34 cellular contexts compared by ENCODE assay signal in the genomic region with DNA sequence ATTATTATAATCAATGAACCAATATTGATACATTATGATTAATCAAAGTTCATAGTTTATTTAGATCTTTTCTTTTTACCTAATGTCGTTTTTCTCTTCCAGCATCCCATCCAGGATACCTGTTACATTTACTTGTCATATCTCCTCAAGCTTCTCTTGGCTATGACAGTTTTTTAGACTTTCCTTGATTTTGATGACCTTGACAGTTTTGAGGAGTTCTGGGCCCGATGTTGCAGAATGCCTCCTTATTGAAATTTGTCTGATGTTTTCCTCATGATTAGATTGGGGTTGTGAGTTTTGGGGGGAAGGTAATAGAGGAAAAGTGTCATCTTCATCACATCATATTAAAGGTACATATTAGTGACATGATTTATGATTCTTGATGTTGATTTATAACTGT. TPM values are rescaled to one million over a fixed set of nuclear protein-coding genes. Genes with fewer than 3 reads are reported as not detected.
"Had no signal": no experiment of that assay in that cellular context is flagged by ENCODE, and none has a peak within 500 bp of the region (broad histone marks: within the 10 kb centered on the region; RNA-seq: fewer than 3 reads in every experiment).

No MANE protein-coding gene starts in this region.

- H3K27ac Mint-ChIP-seq: activated B cell treated with CpG ODN at 0.5 μM for 24 hours; activated CD4-positive, alpha-beta memory T cell treated with anti-CD3 and anti-CD28 coated beads, Interleukin-2, amount 10 ng/mL, durations not matched to agents 7 days and 5 days; activated naive CD8-positive, alpha-beta T cell; activated T-cell treated with anti-CD3 and anti-CD28 coated beads, Interleukin-2, amount 50 U/mL, for 24 hours; activated T-helper 17 cell treated with anti-CD3 and anti-CD28 coated beads, Interleukin-2, amount 50 U/mL, for 72 hours; T-helper 17 cell; T-helper 2 cell treated with Interferon-gamma antibody and Interleukin-4, amounts not matched to agents 5 μg/mL and 100 μg/mL, for 36 hours had no signal

- FAIRE-seq: colon had no signal

- H3K9me3 ChIP-seq: body of pancreas, esophagus muscularis mucosa, gastrocnemius medialis had no signal

- H3K9me3 Mint-ChIP-seq: effector memory CD8-positive, alpha-beta T cell had no signal

- H3K4me1 ChIP-seq: body of pancreas, esophagus muscularis mucosa, foreskin keratinocyte, gastrocnemius medialis had no signal

- ATAC-seq: activated CD4-positive, CD25-positive, alpha-beta regulatory T cell treated with anti-CD3 and anti-CD28 coated beads, Interleukin-2, amount 50 U/mL, for 24 hours; activated T-helper 17 cell treated with anti-CD3 and anti-CD28 coated beads, Interleukin-2, amount 50 U/mL, for 72 hours; body of pancreas; effector memory CD8-positive, alpha-beta T cell; foreskin keratinocyte; gastrocnemius medialis; heart left ventricle; T-helper 17 cell had no signal

- H3K4me3 ChIP-seq: body of pancreas, esophagus muscularis mucosa, gastrocnemius medialis, heart left ventricle had no signal

- H3K36me3 ChIP-seq: esophagus muscularis mucosa, gastrocnemius medialis, heart left ventricle, WERI-Rb-1 had no signal

- H3K27ac ChIP-seq: body of pancreas, esophagus muscularis mucosa, foreskin keratinocyte, gastrocnemius medialis, heart left ventricle, WERI-Rb-1 had no signal

- H3K27me3 ChIP-seq: foreskin keratinocyte, gastrocnemius medialis had no signal

- H3K4me3 Mint-ChIP-seq: activated B cell treated with CpG ODN at 0.5 μM for 24 hours; activated CD4-positive, alpha-beta memory T cell treated with anti-CD3 and anti-CD28 coated beads, Interleukin-2, amount 10 ng/mL, durations not matched to agents 7 days and 5 days; activated naive CD8-positive, alpha-beta T cell; activated T-cell treated with anti-CD3 and anti-CD28 coated beads, Interleukin-2, amount 50 U/mL, for 24 hours; activated T-helper 17 cell treated with anti-CD3 and anti-CD28 coated beads, Interleukin-2, amount 50 U/mL, for 72 hours; effector memory CD8-positive, alpha-beta T cell; T-helper 17 cell; T-helper 2 cell treated with Interferon-gamma antibody and Interleukin-4, amounts not matched to agents 5 μg/mL and 100 μg/mL, for 36 hours had no signal

- H3K27me3 Mint-ChIP-seq: activated naive CD8-positive, alpha-beta T cell; activated T-cell treated with anti-CD3 and anti-CD28 coated beads, Interleukin-2, amount 50 U/mL, for 24 hours; activated T-helper 17 cell treated with anti-CD3 and anti-CD28 coated beads, Interleukin-2, amount 50 U/mL, for 72 hours; T-helper 17 cell had no signal

- DNase-seq: activated B cell treated with CpG ODN at 0.5 μM for 24 hours; activated CD4-positive, alpha-beta memory T cell treated with anti-CD3 and anti-CD28 coated beads, Interleukin-2, amount 10 ng/mL, durations not matched to agents 7 days and 5 days; activated CD4-positive, alpha-beta T cell treated with anti-CD3 and anti-CD28 coated beads for 48 hours; activated CD8-positive, alpha-beta memory T cell treated with anti-CD3 and anti-CD28 coated beads, Interleukin-2, amount 50 U/mL, for 48 hours; activated effector memory CD4-positive, alpha-beta T cell treated with Interleukin-2 at 50 U/mL for 16 hours; activated gamma-delta T cell treated with Interleukin-2 at 50 U/mL for 16 hours; activated naive CD4-positive, alpha-beta T cell treated with anti-CD3 and anti-CD28 coated beads, Interleukin-2, amount 50 U/mL, for 16 hours; activated naive CD4-positive, alpha-beta T cell treated with Interleukin-2 at 50 U/mL for 16 hours; activated T-cell treated with anti-CD3 and anti-CD28 coated beads for 4 hours; activated T-cell treated with anti-CD3 and anti-CD28 coated beads, Interleukin-2, amount 50 U/mL, for 24 hours; amniotic stem cell; anterior cingulate cortex; body of pancreas; caudate nucleus; cortex of kidney; effector CD4-positive, alpha-beta T cell; effector memory CD8-positive, alpha-beta T cell; erythroblast; foreskin keratinocyte; gastrocnemius medialis; glutamatergic neuron; heart left ventricle; T-helper 1 cell; T-helper 17 cell; T1000; WERI-Rb-1 had no signal

RNA-seq across cellular contexts. Expression of gene SIRPD, which starts 3.8 kb away (rescaled TPM):
- total RNA-seq: activated B cell treated with CpG ODN at 0.5 μM for 24 hours; activated T-helper 17 cell treated with anti-CD3 and anti-CD28 coated beads, Interleukin-2, amount 50 U/mL, for 72 hours; body of pancreas; chondrocyte; dermis blood vessel endothelial cell; esophagus muscularis mucosa; foreskin keratinocyte; gastrocnemius medialis; T-helper 17 cell had no signal
- polyA plus RNA-seq: foreskin keratinocyte, heart left ventricle had no signal
